Comparison of ENCODE assay signal across 15 cellular contexts in genomic region chr2:20652141-20652540, GRCh38. TPM values are rescaled to one million over a fixed set of nuclear protein-coding genes. Genes with fewer than 3 reads are reported as not detected.
DNase-seq lines count a peak whose midpoint lies in the region; ATAC-seq and TF ChIP-seq lines count a peak whose summit lies in the region.
"Had no signal": no experiment of that assay in that cellular context is flagged by ENCODE, and none has a peak within 500 bp of the region (broad histone marks: within the 10 kb centered on the region; RNA-seq: fewer than 3 reads in every experiment).

No MANE protein-coding gene starts in this region.

- no peak for ATAC-seq in activated CD8-positive, alpha-beta T cell treated with anti-CD3 and anti-CD28 coated beads for 36 hours
- ATAC-seq in lower lobe of right lung = no peak

- H3K27ac ChIP-seq in lower lobe of right lung (no peak overlapping the region), stomach smooth muscle (ENCODE audit: low read length) (peak overlapping the region; percentile 97)

- WGBS in lower leg skin, 2 donors = 92 to 96% methylated on average over 7 of the region's 7 CpGs

- H3K4me1 Mint-ChIP-seq in activated naive CD4-positive, alpha-beta T cell treated with anti-CD3 and anti-CD28 coated beads, Interleukin-2, amount 10 ng/mL, durations not matched to agents 7 days and 5 days = peaks cover 37% of the 10 kb centered on the region
- peaks cover 17% of the 10 kb centered on the region for H3K4me1 Mint-ChIP-seq in activated CD8-positive, alpha-beta T cell treated with anti-CD3 and anti-CD28 coated beads for 36 hours (ENCODE audit: low read depth)

- no peak for TF ChIP-seq CTCF in activated CD8-positive, alpha-beta T cell treated with anti-CD3 and anti-CD28 coated beads for 36 hours (IDR thresholded peaks at IDR 0.05)
- TF ChIP-seq CTCF in lower lobe of right lung (IDR thresholded peaks at IDR 0.05) (no peak), lower leg skin (IDR thresholded peaks at IDR 0.05) (no peak)

- peak overlapping the region in 1 of 2 donors; percentile 47 for H3K9ac ChIP-seq in stomach smooth muscle (ENCODE audit: low read length in 2 of 2)

- H3K9me3 Mint-ChIP-seq in activated naive CD4-positive, alpha-beta T cell treated with anti-CD3 and anti-CD28 coated beads, Interleukin-2, amount 10 ng/mL, durations not matched to agents 7 days and 5 days = no peaks in the 10 kb centered on the region
- H3K9me3 Mint-ChIP-seq in activated CD8-positive, alpha-beta T cell treated with anti-CD3 and anti-CD28 coated beads for 36 hours = no peaks in the 10 kb centered on the region
- H3K9me3 Mint-ChIP-seq: activated naive CD8-positive, alpha-beta T cell treated with anti-CD3 and anti-CD28 coated beads, Interleukin-2, amount 10 ng/mL, durations not matched to agents 7 days and 5 days had no signal

- H3K9me3 ChIP-seq in lower lobe of right lung = no peaks in the 10 kb centered on the region
- no peaks in the 10 kb centered on the region for H3K9me3 ChIP-seq in stomach smooth muscle (ENCODE audit: control insufficient read depth in 2 of 2, low read length in 2 of 2)
- H3K9me3 ChIP-seq: esophagus squamous epithelium, left ventricle myocardium inferior had no signal

- intact Hi-C loops in activated CD8-positive, alpha-beta T cell treated with anti-CD3 and anti-CD28 coated beads for 36 hours (cut with micrococcal nuclease) = no loop called here
- intact Hi-C loops in lower lobe of right lung (cut with DNase I) (no loop called here), lower leg skin (cut with DNase I; ENCODE audit: low total_unique reads) (no loop called here)

- no peak for TF ChIP-seq POLR2A in lower leg skin (IDR thresholded peaks at IDR 0.05)

- CTCF ChIA-PET in activated naive CD4-positive, alpha-beta T cell treated with anti-CD3 and anti-CD28 coated beads, Interleukin-2, amount 10 ng/mL, durations not matched to agents 7 days and 5 days (lab: Charles Lee) = interaction anchor here (1.3 to 3.4 kb wide), 4 partner anchors 9 to 311 kb away, joined by 5 to 39 read pairs (median 16); no protein-coding TSS in a partner anchor
- CTCF ChIA-PET in activated CD8-positive, alpha-beta T cell treated with anti-CD3 and anti-CD28 coated beads for 36 hours (lab: Charles Lee) = interaction anchor here (1.2 to 5.6 kb wide), 15 partner anchors 9 to 357 kb away, joined by 3 to 46 read pairs (median 6); partner anchors contain the start of gene RHOB

- H3K27me3 ChIP-seq in lower lobe of right lung (ENCODE audit: low read depth) (no peaks in the 10 kb centered on the region), stomach smooth muscle (ENCODE audit: control insufficient read depth in 1 of 2, insufficient read depth in 2 of 2, low read length in 2 of 2) (peaks cover 0 to 2% of the 10 kb centered on the region in 2 donors)
- H3K27me3 ChIP-seq: esophagus squamous epithelium had no signal

- H3K36me3 Mint-ChIP-seq in activated naive CD4-positive, alpha-beta T cell treated with anti-CD3 and anti-CD28 coated beads, Interleukin-2, amount 10 ng/mL, durations not matched to agents 7 days and 5 days = no peaks in the 10 kb centered on the region
- no peaks in the 10 kb centered on the region for H3K36me3 Mint-ChIP-seq in activated CD8-positive, alpha-beta T cell treated with anti-CD3 and anti-CD28 coated beads for 36 hours (ENCODE audit: low read depth)

- H3K4me3 ChIP-seq in lower lobe of right lung = no peak overlapping the region
- H3K4me3 ChIP-seq in stomach smooth muscle (ENCODE audit: low read length in 2 of 2) = no peak overlapping the region
- H3K4me3 ChIP-seq in lower leg skin (ENCODE audit: low read depth, poor library complexity, severe bottlenecking) = no peak overlapping the region

- H3K4me1 ChIP-seq in lower lobe of right lung (peaks cover 30% of the 10 kb centered on the region), stomach smooth muscle (ENCODE audit: control insufficient read depth, insufficient read depth, low read length) (peaks cover 52% of the 10 kb centered on the region)

- H3K27ac Mint-ChIP-seq in activated naive CD4-positive, alpha-beta T cell treated with anti-CD3 and anti-CD28 coated beads, Interleukin-2, amount 10 ng/mL, durations not matched to agents 7 days and 5 days = peak overlapping the region; percentile 24
- no peak overlapping the region for H3K27ac Mint-ChIP-seq in activated CD8-positive, alpha-beta T cell treated with anti-CD3 and anti-CD28 coated beads for 36 hours

- H3K4me3 Mint-ChIP-seq in activated naive CD4-positive, alpha-beta T cell treated with anti-CD3 and anti-CD28 coated beads, Interleukin-2, amount 10 ng/mL, durations not matched to agents 7 days and 5 days = peak overlapping the region; percentile 13
- H3K4me3 Mint-ChIP-seq in activated CD8-positive, alpha-beta T cell treated with anti-CD3 and anti-CD28 coated beads for 36 hours = peak overlapping the region; percentile 77

- POLR2A ChIA-PET in activated CD8-positive, alpha-beta T cell treated with anti-CD3 and anti-CD28 coated beads for 36 hours (lab: Charles Lee) = interaction anchor here (1.7 kb wide), 1 partner anchor 299 kb away, joined by 3 read pairs; no protein-coding TSS in a partner anchor

- H3K36me3 ChIP-seq in lower lobe of right lung (no peaks in the 10 kb centered on the region), stomach smooth muscle (ENCODE audit: control insufficient read depth in 2 of 2, insufficient read depth in 2 of 2, low read length in 2 of 2) (no peaks in the 10 kb centered on the region)
- H3K36me3 ChIP-seq: esophagus squamous epithelium, left ventricle myocardium inferior had no signal

- H3K27me3 Mint-ChIP-seq in activated naive CD4-positive, alpha-beta T cell treated with anti-CD3 and anti-CD28 coated beads, Interleukin-2, amount 10 ng/mL, durations not matched to agents 7 days and 5 days = peaks cover 26% of the 10 kb centered on the region
- H3K27me3 Mint-ChIP-seq in activated CD8-positive, alpha-beta T cell treated with anti-CD3 and anti-CD28 coated beads for 36 hours = peaks cover 1% of the 10 kb centered on the region

- no peak for DNase-seq in activated naive CD4-positive, alpha-beta T cell treated with anti-CD3 and anti-CD28 coated beads, Interleukin-2, amount 10 ng/mL, durations not matched to agents 7 days and 5 days
- no peak for DNase-seq in activated naive CD4-positive, alpha-beta T cell treated with anti-CD3 and anti-CD28 coated beads, Interleukin-2, amount 50 U/mL, for 16 hours
- DNase-seq in activated CD8-positive, alpha-beta T cell treated with anti-CD3 and anti-CD28 coated beads for 36 hours = no peak
- DNase-seq in lower lobe of right lung (peak; percentile 30), lower leg skin (ENCODE audit: low spot score in 2 of 2) (no peak), RKO (ENCODE audit: low spot score) (no peak), NCI-H146 treated with DMSO at 0.1 percent for 48 hours (lab: John Stamatoyannopoulos, UW; ENCODE audit: unreplicated experiment) (no peak)
- DNase-seq: activated CD4-positive, alpha-beta T cell treated with anti-CD3 and anti-CD28 coated beads, Interleukin-2, amount 50 U/mL, for 48 hours; activated naive CD8-positive, alpha-beta T cell treated with anti-CD3 and anti-CD28 coated beads, Interleukin-2, amount 10 ng/mL, durations not matched to agents 7 days and 5 days; esophagus squamous epithelium; left ventricle myocardium inferior; occipital lobe had no signal

RNA-seq across cellular contexts. Expression of gene HS1BP3, which starts 1.2 kb away (rescaled TPM):
- total RNA-seq in activated CD8-positive, alpha-beta T cell treated with anti-CD3 and anti-CD28 coated beads for 36 hours = 1 to 10 TPM; 6.5 to 7.9 TPM
- total RNA-seq in lower lobe of right lung = 39.9 TPM
- total RNA-seq in lower leg skin = 10 to 100 TPM; 30.4 to 44.6 (median 36.8) TPM

RNA-seq across cellular contexts. Expression of gene GDF7, which starts 14.8 kb away (rescaled TPM):
- total RNA-seq in activated CD8-positive, alpha-beta T cell treated with anti-CD3 and anti-CD28 coated beads for 36 hours = not detected
- total RNA-seq in lower lobe of right lung (0.62 TPM), lower leg skin (1 to 10 TPM in 3 of 4 donors, under 1 TPM in 1; 0.80 to 3.7 (median 2.4) TPM)
- total RNA-seq: activated naive CD8-positive, alpha-beta T cell treated with anti-CD3 and anti-CD28 coated beads, Interleukin-2, amount 10 ng/mL, durations not matched to agents 7 days and 5 days; LHCN-M2; T-helper 1 cell treated with Interleukin-12 subunit alpha and Interleukin-12 subunit beta and Interleukin-4 antibody, amounts not matched to agents 30 ng/mL and 1 ng/mL, for 36 hours had no signal
